8 cellular contexts compared by ENCODE assay signal in the genomic region with DNA sequence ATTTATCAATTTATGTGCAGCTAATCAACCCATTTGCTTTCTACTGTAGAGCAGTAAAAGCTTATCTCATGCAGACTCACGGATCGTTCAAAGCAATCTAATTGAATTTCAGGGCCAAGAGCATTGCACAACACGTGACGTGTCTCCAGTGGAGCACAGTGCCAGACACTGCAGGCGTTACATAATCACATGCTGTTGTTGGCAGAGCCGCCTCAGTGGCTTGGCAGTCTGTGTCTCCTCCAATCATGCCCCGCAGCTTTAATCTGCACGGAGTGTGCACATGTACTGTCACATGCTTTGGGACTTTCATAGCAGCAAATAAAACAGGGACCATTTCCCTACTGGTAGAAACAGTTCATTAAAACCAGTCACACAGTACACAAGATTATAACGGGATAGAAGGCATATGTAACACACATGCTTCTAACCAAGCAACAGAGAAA.
DNase-seq lines count a peak whose midpoint lies in the region; ATAC-seq and TF ChIP-seq lines count a peak whose summit lies in the region.

No MANE protein-coding gene starts in this region.

- no peaks in the 10 kb centered on the region for H3K36me3 Mint-ChIP-seq in nephron progenitor cell (ENCODE audit: low read depth)

- DNase-seq in Daoy (ENCODE audit: low read depth) (peak; percentile 37), Peyer's patch (peak; percentile 41 to 93 (median 86)), fibroblast of the aortic adventitia (ENCODE audit: low read depth) (peak; percentile 99), omental fat pad (ENCODE audit: low spot score) (peak; percentile 80), nephron progenitor cell (no peak)
- no peak for DNase-seq in stimulated activated CD4-positive, alpha-beta T cell treated with anti-CD3 and anti-CD28 coated beads, Interleukin-2, amount 100 ng/mL, for 24 hours

- H3K27me3 ChIP-seq in Peyer's patch: no peaks in the 10 kb centered on the region

- no peak overlapping the region for H3K4me3 ChIP-seq in Peyer's patch
- H3K4me3 ChIP-seq in fibroblast of the aortic adventitia (ENCODE audit: low read depth, low read length): no peak overlapping the region

- TF ChIP-seq CTCF in Peyer's patch (IDR thresholded peaks at IDR 0.05) (peak in 3 of 6 experiments; percentile 36 to 43 (median 38)), fibroblast of the aortic adventitia (IDR thresholded peaks at IDR 0.05; ENCODE audit: insufficient read depth, low read length) (no peak), omental fat pad (IDR thresholded peaks at IDR 0.05) (no peak), nephron progenitor cell (IDR thresholded peaks at IDR 0.05) (no peak)

- H3K36me3 ChIP-seq in Peyer's patch: no peaks in the 10 kb centered on the region

- H3K4me1 ChIP-seq in Peyer's patch: peaks cover 0 to 5% (median 0%) of the 10 kb centered on the region in 4 donors

- peaks cover 0 to 12% (median 0%) of the 10 kb centered on the region in 4 donors for H3K9me3 ChIP-seq in Peyer's patch

- no peak overlapping the region for H3K4me3 Mint-ChIP-seq in nephron progenitor cell

- H3K27me3 Mint-ChIP-seq in nephron progenitor cell (ENCODE audit: low read depth, poor library complexity): no peaks in the 10 kb centered on the region

- peaks cover under 1% of the 10 kb centered on the region for H3K4me1 Mint-ChIP-seq in nephron progenitor cell

- no peak for TF ChIP-seq POLR2A in Peyer's patch (IDR thresholded peaks at IDR 0.05)

- H3K9me3 Mint-ChIP-seq in nephron progenitor cell: peaks cover 22% of the 10 kb centered on the region

- peak overlapping the region in 1 of 4 donors; percentile 7 for H3K27ac ChIP-seq in Peyer's patch

- ATAC-seq in omental fat pad (ENCODE audit: low FRiP score) (peak; percentile 98), HG03432 (IDR thresholded peaks at IDR 0.05; ENCODE audit: unreplicated experiment) (no peak), HG02623 (IDR thresholded peaks at IDR 0.05; ENCODE audit: unreplicated experiment) (no peak)

- H3K27ac Mint-ChIP-seq in nephron progenitor cell: no peak overlapping the region

Comparison
In these comparisons a context has a peak if more than half of its experiments do, and no peak if none do; other contexts are left out.
1. DNase-seq: peak in Daoy (single experiment), Peyer's patch (3 of 3), fibroblast of the aortic adventitia (single experiment) and omental fat pad (single experiment); none in nephron progenitor cell (single experiment) and stimulated activated CD4-positive, alpha-beta T cell treated with anti-CD3 and anti-CD28 coated beads, Interleukin-2, amount 100 ng/mL, for 24 hours (0 of 2).